8 cellular contexts compared by ENCODE assay signal in genomic region chr19:55486971-55487883, GRCh38.
DNase-seq lines count a peak whose midpoint lies in the region; ATAC-seq, FAIRE-seq and TF ChIP-seq lines count a peak whose summit lies in the region.

No MANE protein-coding gene starts in this region.

- no peaks in the 10 kb centered on the region for H3K36me3 ChIP-seq in iPS-20b (ENCODE audit: insufficient read depth, low read depth, low read length)

- H3K27me3 ChIP-seq in iPS-20b (ENCODE audit: insufficient read depth, low read length) = no peaks in the 10 kb centered on the region

- TF ChIP-seq CTCF in astrocyte of the cerebellum (IDR thresholded peaks at IDR 0.05; ENCODE audit: low read depth, low read length, missing control alignments) = no peak

- peak overlapping the region; percentile 27 for H3K4me3 ChIP-seq in astrocyte of the cerebellum (ENCODE audit: low read depth, low read length)
- peak overlapping the region; percentile 45 for H3K4me3 ChIP-seq in iPS-20b (ENCODE audit: low read length)

- H3K4me1 ChIP-seq in iPS-20b (ENCODE audit: insufficient read depth, low read length) = peaks cover 20% of the 10 kb centered on the region

- H3K27ac ChIP-seq in iPS-20b (ENCODE audit: low read length) = no peak overlapping the region

- H3K9ac ChIP-seq in iPS-20b (ENCODE audit: low read depth, low read length) = peak overlapping the region; percentile 32; the same call in 1 of the 2 replicates

- in situ Hi-C loops in astrocyte of the cerebellum (cut with HindIII; ENCODE audit: low sequenced_read_pairs) = no loop called here

- no peaks in the 10 kb centered on the region for H3K9me3 ChIP-seq in iPS-20b (ENCODE audit: insufficient read depth, low read depth, low read length)

- ATAC-seq in GM21423 (IDR thresholded peaks at IDR 0.05; ENCODE audit: unreplicated experiment) (no peak), HG02870 (IDR thresholded peaks at IDR 0.05; ENCODE audit: unreplicated experiment) (no peak), HG02678 (IDR thresholded peaks at IDR 0.05; ENCODE audit: unreplicated experiment) (no peak)

- peak; percentile 62 for FAIRE-seq in RCC 7860 (lab: Jason Lieb, UNC)

- peak; percentile 95 for DNase-seq in EL
- peak; percentile 50 for DNase-seq in RCC 7860 (ENCODE audit: low spot score)
- peak; percentile 88 for DNase-seq in astrocyte of the cerebellum (ENCODE audit: low read depth)
- peak; percentile 78 for DNase-seq in stimulated activated CD4-positive, alpha-beta T cell treated with anti-CD3 and anti-CD28 coated beads, Interleukin-15, amount 100 ng/mL, for 24 hours
